In the genomic region with DNA sequence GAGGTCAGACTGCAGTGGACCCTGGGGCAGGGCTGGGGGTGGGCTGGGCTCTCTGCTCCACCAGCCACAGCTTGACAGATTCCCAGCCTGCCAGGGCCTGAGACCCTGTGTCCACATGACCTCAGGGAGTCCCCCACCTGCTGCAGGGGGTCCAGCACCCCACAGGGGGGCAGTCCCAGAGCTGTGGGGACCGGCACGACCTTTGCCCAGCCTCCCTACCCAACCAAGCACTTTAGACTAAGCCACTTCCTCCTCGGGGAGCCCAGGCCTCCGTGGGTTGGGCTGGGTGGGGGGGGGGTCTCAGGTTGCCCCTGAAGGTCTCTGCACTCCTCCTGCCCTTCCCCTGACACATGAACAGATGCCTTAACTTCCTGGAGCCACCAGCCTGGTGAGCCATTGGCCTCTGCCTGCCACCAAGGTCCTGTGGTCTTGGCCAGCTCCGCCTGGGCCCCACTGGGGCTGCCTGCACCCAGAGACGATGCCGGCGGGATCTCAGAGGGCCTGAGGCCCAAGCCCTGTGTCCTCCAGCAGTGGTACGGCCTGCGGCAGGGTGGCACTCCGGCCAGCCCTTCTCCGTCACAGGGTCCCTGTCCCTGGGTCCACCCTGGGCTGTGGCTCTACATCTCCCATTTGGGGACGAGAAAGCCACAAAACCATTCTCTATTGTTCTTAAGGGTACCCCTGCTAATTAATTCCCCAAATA, we compare ENCODE assay signal across 28 cellular contexts. TPM values are rescaled to one million over a fixed set of nuclear protein-coding genes. Genes with fewer than 3 reads are reported as not detected.
"Had no signal": no experiment of that assay in that cellular context is flagged by ENCODE, and none has a peak within 500 bp of the region (broad histone marks: within the 10 kb centered on the region; RNA-seq: fewer than 3 reads in every experiment).

No MANE protein-coding gene starts in this region.

- ATAC-seq: body of pancreas, gastroesophageal sphincter, left ventricle myocardium superior, mucosa of descending colon, sciatic nerve, T-helper 17 cell, WTC11 had no signal

- H3K36me3 ChIP-seq: adrenal gland, ovary, transverse colon had no signal

- DNase-seq: activated CD4-positive, alpha-beta T cell treated with anti-CD3 and anti-CD28 coated beads for 1 hour; activated CD4-positive, alpha-beta T cell treated with anti-CD3 and anti-CD28 coated beads, Interleukin-2, amount 50 U/mL, for 1 hour; activated effector memory CD4-positive, alpha-beta T cell treated with anti-CD3 and anti-CD28 coated beads, Interleukin-2, amount 50 U/mL, for 16 hours; activated naive CD4-positive, alpha-beta T cell treated with anti-CD3 and anti-CD28 coated beads for 36 hours; activated naive CD8-positive, alpha-beta T cell treated with anti-CD3 and anti-CD28 coated beads for 36 hours; activated T-cell treated with anti-CD3 and anti-CD28 coated beads for 4 hours; adrenal gland; aorta; body of pancreas; effector memory CD4-positive, alpha-beta T cell; islet precursor cell; left ventricle myocardium superior; mucosa of descending colon; ovary; stimulated activated CD4-positive, alpha-beta T cell treated with anti-CD3 and anti-CD28 coated beads, Interleukin-1b, Interleukin-23, amount 100 ng/mL, for 48 hours; stimulated activated naive CD4-positive, alpha-beta T cell treated with Interleukin-2 at 50 U/mL for 16 hours; T-helper 17 cell; T1000; transverse colon had no signal

- H3K4me1 Mint-ChIP-seq: T-helper 17 cell, WTC11 had no signal

- H3K27ac ChIP-seq: adrenal gland, body of pancreas, gastroesophageal sphincter, hepatocyte, neutrophil, ovary, skin epidermis, transverse colon had no signal

- H3K27me3 Mint-ChIP-seq: activated naive CD8-positive, alpha-beta T cell treated with anti-CD3 and anti-CD28 coated beads for 36 hours; progenitor cell of endocrine pancreas; T-helper 17 cell had no signal

- H3K4me1 ChIP-seq: adrenal gland, body of pancreas, gastroesophageal sphincter, transverse colon had no signal

- H3K27ac Mint-ChIP-seq: activated naive CD4-positive, alpha-beta T cell treated with anti-CD3 and anti-CD28 coated beads for 36 hours; activated naive CD8-positive, alpha-beta T cell treated with anti-CD3 and anti-CD28 coated beads for 36 hours; activated T-helper 1 cell treated with anti-CD3 and anti-CD28 coated beads, Interleukin-12 subunit alpha, Interleukin-12 subunit beta, Interleukin-2, Interleukin-4 antibody, amounts not matched to agents 30 ng/mL and 10 ng/mL and 1 ng/mL, durations not matched to agents 14 hours and 24 hours and 36 hours; progenitor cell of endocrine pancreas; T-helper 17 cell; WTC11 had no signal

- H3K4me3 ChIP-seq: adrenal gland, body of pancreas, gastroesophageal sphincter, hepatocyte, mucosa of descending colon, ovary, skin epidermis, transverse colon had no signal

- H3K9me3 ChIP-seq: adrenal gland, body of pancreas, gastroesophageal sphincter, mucosa of descending colon, neutrophil, ovary, transverse colon had no signal

- H3K79me2 ChIP-seq: hepatocyte had no signal

- H3K4me2 ChIP-seq: hepatocyte had no signal

- H3K27me3 ChIP-seq: adrenal gland, body of pancreas, gastroesophageal sphincter, hepatocyte, neutrophil, ovary, transverse colon had no signal

- H3K4me3 Mint-ChIP-seq: activated naive CD4-positive, alpha-beta T cell treated with anti-CD3 and anti-CD28 coated beads for 36 hours; activated naive CD8-positive, alpha-beta T cell treated with anti-CD3 and anti-CD28 coated beads for 36 hours; activated T-helper 1 cell treated with anti-CD3 and anti-CD28 coated beads, Interleukin-12 subunit alpha, Interleukin-12 subunit beta, Interleukin-2, Interleukin-4 antibody, amounts not matched to agents 30 ng/mL and 10 ng/mL and 1 ng/mL, durations not matched to agents 14 hours and 24 hours and 36 hours; nephron; T-helper 17 cell; WTC11 had no signal

- H3K9me3 Mint-ChIP-seq: activated naive CD4-positive, alpha-beta T cell treated with anti-CD3 and anti-CD28 coated beads for 36 hours; activated naive CD8-positive, alpha-beta T cell treated with anti-CD3 and anti-CD28 coated beads for 36 hours; activated T-helper 1 cell treated with anti-CD3 and anti-CD28 coated beads, Interleukin-12 subunit alpha, Interleukin-12 subunit beta, Interleukin-2, Interleukin-4 antibody, amounts not matched to agents 30 ng/mL and 10 ng/mL and 1 ng/mL, durations not matched to agents 14 hours and 24 hours and 36 hours; nephron; WTC11 had no signal

- H3K36me3 Mint-ChIP-seq: activated naive CD8-positive, alpha-beta T cell treated with anti-CD3 and anti-CD28 coated beads for 36 hours; WTC11 had no signal

- H2AFZ ChIP-seq: hepatocyte had no signal

RNA-seq across cellular contexts. Expression of gene CCDC188, which starts 3.4 kb away (rescaled TPM):
- total RNA-seq: activated naive CD4-positive, alpha-beta T cell treated with anti-CD3 and anti-CD28 coated beads for 36 hours; activated naive CD8-positive, alpha-beta T cell treated with anti-CD3 and anti-CD28 coated beads for 36 hours; body of pancreas; gastroesophageal sphincter; hepatocyte; WTC11 had no signal
- polyA plus RNA-seq: aorta, hepatocyte had no signal
